In the genomic region with DNA sequence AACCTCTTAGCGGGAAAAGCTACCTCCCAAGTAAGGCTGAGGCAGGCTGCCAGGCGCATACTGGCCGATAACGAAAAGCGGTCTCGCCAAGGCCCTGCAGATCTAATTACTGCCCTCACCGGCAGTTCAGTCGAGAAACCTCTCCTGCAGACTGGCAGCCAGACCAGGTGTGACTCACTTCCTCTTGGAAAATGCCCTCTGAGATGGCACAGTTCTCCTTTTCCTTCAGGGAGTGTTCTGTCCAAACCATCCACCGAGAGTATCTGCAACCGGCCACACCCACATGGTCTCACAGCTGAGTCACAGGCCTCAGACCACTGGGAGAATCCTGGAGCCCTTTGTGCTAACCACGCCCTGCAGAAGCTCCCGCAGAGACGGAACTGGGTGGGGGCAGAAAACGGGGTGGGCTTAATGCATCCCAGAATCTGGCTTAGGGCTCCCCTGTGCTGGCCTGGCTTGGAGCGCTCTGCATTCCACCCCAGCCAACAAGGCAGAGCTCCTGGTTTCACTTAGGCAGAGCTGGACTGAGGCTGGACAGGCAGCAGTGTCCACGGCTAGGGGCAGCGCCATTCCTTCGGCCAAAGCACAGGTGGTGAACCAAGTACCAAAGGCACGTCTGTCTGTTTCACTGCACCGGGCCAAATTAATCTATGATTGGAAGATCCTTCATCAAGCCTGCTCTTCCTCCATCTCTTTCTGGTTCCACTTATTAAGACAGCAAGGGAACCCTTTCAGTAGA, we compare ENCODE assay signal across 8 cellular contexts. TPM values are rescaled to one million over a fixed set of nuclear protein-coding genes. Genes with fewer than 3 reads are reported as not detected.
A peak's percentile ranks its signal among the peaks of the same experiment; 100 is the strongest.
DNase-seq lines count a peak whose midpoint lies in the region; ATAC-seq and TF ChIP-seq lines count a peak whose summit lies in the region.

No MANE protein-coding gene starts in this region.

- H3K36me3 ChIP-seq in Peyer's patch = no peaks in the 10 kb centered on the region
- no peaks in the 10 kb centered on the region for H3K36me3 ChIP-seq in body of pancreas (replicated peaks in 1 of 2; ENCODE audit: insufficient read depth in 1 of 2, low read depth in 2 of 2)
- peaks cover 9% of the 10 kb centered on the region for H3K36me3 ChIP-seq in skeletal muscle satellite cell (ENCODE audit: insufficient read depth, low read length)

- TF ChIP-seq POLR2A in Peyer's patch (IDR thresholded peaks at IDR 0.05) = peak; percentile 52 to 84
- TF ChIP-seq POLR2A in body of pancreas (IDR thresholded peaks at IDR 0.05) = peak; percentile 30 to 81 (median 78)

- H3K4me2 ChIP-seq in skeletal muscle satellite cell (ENCODE audit: low read length) = peak overlapping the region; percentile 86

- ATAC-seq in body of pancreas = peak; percentile 56
- ATAC-seq in GM18861 (IDR thresholded peaks at IDR 0.05; ENCODE audit: unreplicated experiment) = no peak
- ATAC-seq in GM18907 (IDR thresholded peaks at IDR 0.05; ENCODE audit: unreplicated experiment) = no peak

- H3K4me1 ChIP-seq in Peyer's patch (peaks cover 4 to 64% (median 9%) of the 10 kb centered on the region in 4 donors), body of pancreas (peaks cover 60% of the 10 kb centered on the region), skeletal muscle satellite cell (ENCODE audit: control insufficient read depth, insufficient read depth, low read length) (peaks cover 60% of the 10 kb centered on the region)

- H3K9me3 ChIP-seq in Peyer's patch = no peaks in the 10 kb centered on the region
- H3K9me3 ChIP-seq in body of pancreas = no peaks in the 10 kb centered on the region
- no peaks in the 10 kb centered on the region for H3K9me3 ChIP-seq in iPS-18c (ENCODE audit: control insufficient read depth, insufficient read depth, low read length)
- H3K9me3 ChIP-seq in skeletal muscle satellite cell (replicated peaks; ENCODE audit: low read length) = no peaks in the 10 kb centered on the region

- H3K27ac ChIP-seq in Peyer's patch = peak overlapping the region; percentile 87 to 99 (median 94)
- peak overlapping the region; percentile 81 to 94 (median 88) for H3K27ac ChIP-seq in body of pancreas

- H3K4me3 ChIP-seq in Peyer's patch (peak overlapping the region; percentile 73 to 96 (median 89)), body of pancreas (peak overlapping the region in 1 of 2 donors; percentile 27), iPS-18c (ENCODE audit: insufficient read depth, low read depth, low read length) (peak overlapping the region; percentile 72), skeletal muscle satellite cell (ENCODE audit: low read length) (peak overlapping the region; percentile 97)

- WGBS in body of pancreas, 2 donors = 7 to 10% methylated on average over 20 of the region's 20 CpGs

- TF ChIP-seq CTCF in Peyer's patch (IDR thresholded peaks at IDR 0.05) (no peak), body of pancreas (IDR thresholded peaks at IDR 0.05) (no peak)

- H3K27me3 ChIP-seq in Peyer's patch = no peaks in the 10 kb centered on the region
- no peaks in the 10 kb centered on the region for H3K27me3 ChIP-seq in body of pancreas
- H3K27me3 ChIP-seq in skeletal muscle satellite cell (ENCODE audit: control insufficient read depth, insufficient read depth, low read length) = no peaks in the 10 kb centered on the region

- DNase-seq in stimulated activated CD4-positive, alpha-beta T cell treated with anti-CD3 and anti-CD28 coated beads, Interleukin-15, amount 100 ng/mL, for 24 hours = peak; percentile 30
- no peak for DNase-seq in stimulated activated CD4-positive, alpha-beta T cell treated with anti-CD3 and anti-CD28 coated beads, Interleukin-4, amount 100 ng/mL, for 4 hours
- peak; percentile 39 to 92 (median 89) for DNase-seq in Peyer's patch
- peak; percentile 74 to 92 (median 87) for DNase-seq in body of pancreas

- intact Hi-C loops in body of pancreas (cut with DNase I) = no loop called here

- H3K9ac ChIP-seq in skeletal muscle satellite cell (ENCODE audit: low read depth, low read length) = peak overlapping the region; percentile 96

RNA-seq across cellular contexts. Expression of gene S100A10, which starts 1.1 kb away (rescaled TPM):
- total RNA-seq in Peyer's patch (100 to 1,000 TPM in 3 of 4 donors, 10 to 100 TPM in 1; 90.0 to 223 (median 154) TPM), body of pancreas (100 to 1,000 TPM in 1 of 2 donors, 10 to 100 TPM in 1; 40.7 to 105 TPM)
- total RNA-seq in skeletal muscle satellite cell (2012; rRNA removed) = 143 and 214 TPM in 2 replicates

RNA-seq across cellular contexts. Expression of gene S100A11, which starts 44.3 kb away (rescaled TPM):
- 10 to 100 TPM; 33.3 to 75.1 (median 72.0) TPM for total RNA-seq in Peyer's patch
- 100 to 1,000 TPM in 1 of 2 donors, 10 to 100 TPM in 1; 76.1 to 101 TPM for total RNA-seq in body of pancreas
- 179 and 194 TPM in 2 replicates for total RNA-seq in skeletal muscle satellite cell (2012; rRNA removed)

Comparison
In these comparisons a context has a peak if more than half of its experiments do, and no peak if none do; other contexts are left out.
1. DNase-seq: peak in stimulated activated CD4-positive, alpha-beta T cell treated with anti-CD3 and anti-CD28 coated beads, Interleukin-15, amount 100 ng/mL, for 24 hours (single experiment), Peyer's patch (3 of 3) and body of pancreas (4 of 4); none in stimulated activated CD4-positive, alpha-beta T cell treated with anti-CD3 and anti-CD28 coated beads, Interleukin-4, amount 100 ng/mL, for 4 hours (0 of 2).